1 cellular context compared by ENCODE assay signal in the genomic region with DNA sequence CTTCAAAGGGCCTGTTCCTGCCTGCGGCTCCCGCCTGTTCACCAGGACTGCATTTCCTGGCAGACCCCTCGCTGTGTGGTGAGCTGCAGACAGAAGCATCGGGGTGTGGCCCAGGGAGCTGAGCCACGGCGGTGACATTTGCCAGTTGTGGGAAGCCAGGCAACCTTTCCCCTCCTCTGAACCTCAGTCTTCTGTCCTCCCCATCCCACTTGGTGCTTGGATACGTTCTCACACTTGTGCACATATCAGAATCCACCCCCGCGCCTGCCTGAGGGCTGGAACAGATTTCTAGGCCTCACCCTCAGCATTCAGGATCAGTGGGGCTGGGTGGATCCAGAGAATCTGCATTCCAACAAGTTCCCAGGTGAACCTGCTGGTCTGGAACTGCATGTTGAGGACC.
TF ChIP-seq lines count a peak whose summit lies in the region.

No MANE protein-coding gene starts in this region.

TF ChIP-seq in IMR-90, 13 proteins besides CTCF, POLR2A, EP300 and RAD21 (continued from another document):
- TF ChIP-seq, protein P1, sequence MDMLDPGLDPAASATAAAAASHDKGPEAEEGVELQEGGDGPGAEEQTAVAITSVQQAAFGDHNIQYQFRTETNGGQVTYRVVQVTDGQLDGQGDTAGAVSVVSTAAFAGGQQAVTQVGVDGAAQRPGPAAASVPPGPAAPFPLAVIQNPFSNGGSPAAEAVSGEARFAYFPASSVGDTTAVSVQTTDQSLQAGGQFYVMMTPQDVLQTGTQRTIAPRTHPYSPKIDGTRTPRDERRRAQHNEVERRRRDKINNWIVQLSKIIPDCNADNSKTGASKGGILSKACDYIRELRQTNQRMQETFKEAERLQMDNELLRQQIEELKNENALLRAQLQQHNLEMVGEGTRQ (IDR thresholded peaks at IDR 0.05; ENCODE audit: low read depth, low read length), result no peak
